In genomic region chr15:61426466-61426865, GRCh38 we compare ENCODE assay signal across 29 cellular contexts.
"Had no signal": no experiment of that assay in that cellular context is flagged by ENCODE, and none has a peak within 500 bp of the region (broad histone marks: within the 10 kb centered on the region; RNA-seq: fewer than 3 reads in every experiment).

No MANE protein-coding gene starts in this region.

- DNase-seq: activated CD4-positive, alpha-beta memory T cell treated with anti-CD3 and anti-CD28 coated beads for 36 hours; activated CD4-positive, alpha-beta T cell treated with anti-CD3 and anti-CD28 coated beads, Interleukin-2, amount 10 ng/mL, durations not matched to agents 24 days and 14 days; activated CD4-positive, CD25-positive, alpha-beta regulatory T cell treated with anti-CD3 and anti-CD28 coated beads, Interleukin-2, amount 50 U/mL, for 72 hours; activated CD8-positive, alpha-beta memory T cell treated with anti-CD3 and anti-CD28 coated beads, Interleukin-2, amount 50 U/mL, for 4 hours; activated effector memory CD4-positive, alpha-beta T cell treated with anti-CD3 and anti-CD28 coated beads, Interleukin-2, amount 50 U/mL, for 16 hours; activated naive CD4-positive, alpha-beta T cell treated with anti-CD3 and anti-CD28 coated beads for 36 hours; activated naive CD8-positive, alpha-beta T cell treated with anti-CD3 and anti-CD28 coated beads for 36 hours; activated T-cell treated with anti-CD3 and anti-CD28 coated beads, Interleukin-2, amount 50 U/mL, for 1 hour; adrenal gland; cerebellar nuclear complex; colonic mucosa; effector CD8-positive, alpha-beta T cell; erythroblast; gastrocnemius medialis; glutamatergic neuron; left lung; lower lobe of right lung; mesenchymal stem cell; natural killer cell; right cardiac atrium; stimulated activated CD4-positive, alpha-beta T cell treated with anti-CD3 and anti-CD28 coated beads, Interleukin-2, amount 100 ng/mL, for 48 hours; stimulated activated naive CD4-positive, alpha-beta T cell treated with Interleukin-2 at 50 U/mL for 16 hours; WERI-Rb-1 had no signal

- H3K4me3 Mint-ChIP-seq: activated CD4-positive, alpha-beta memory T cell treated with anti-CD3 and anti-CD28 coated beads for 36 hours; activated CD4-positive, alpha-beta T cell treated with anti-CD3 and anti-CD28 coated beads, Interleukin-2, amount 10 ng/mL, durations not matched to agents 24 days and 14 days; activated naive CD4-positive, alpha-beta T cell treated with anti-CD3 and anti-CD28 coated beads for 36 hours; activated naive CD8-positive, alpha-beta T cell treated with anti-CD3 and anti-CD28 coated beads for 36 hours; activated T-helper 1 cell treated with anti-CD3 and anti-CD28 coated beads, Interleukin-12 subunit alpha, Interleukin-12 subunit beta, Interleukin-2, Interleukin-4 antibody, amounts not matched to agents 30 ng/mL and 10 ng/mL and 1 ng/mL, durations not matched to agents 14 hours and 24 hours and 36 hours; brain; natural killer cell had no signal

- H3K9me3 ChIP-seq: adrenal gland, ascending aorta, colonic mucosa, gastrocnemius medialis, left lung, lower lobe of right lung had no signal

- H3K4me3 ChIP-seq: adrenal gland, ascending aorta, cardiac muscle cell, colonic mucosa, gastrocnemius medialis, hepatocyte, left lung, lower lobe of right lung, tibial nerve had no signal

- H3K4me1 Mint-ChIP-seq: activated CD4-positive, alpha-beta T cell treated with anti-CD3 and anti-CD28 coated beads, Interleukin-2, amount 10 ng/mL, durations not matched to agents 24 days and 14 days; activated naive CD8-positive, alpha-beta T cell treated with anti-CD3 and anti-CD28 coated beads for 36 hours; brain; natural killer cell had no signal

- H3K27me3 ChIP-seq: adrenal gland, ascending aorta, colonic mucosa, gastrocnemius medialis, hepatocyte, left lung, tibial nerve had no signal

- H3K9me3 Mint-ChIP-seq: activated CD4-positive, alpha-beta memory T cell treated with anti-CD3 and anti-CD28 coated beads for 36 hours; activated CD4-positive, alpha-beta T cell treated with anti-CD3 and anti-CD28 coated beads, Interleukin-2, amount 10 ng/mL, durations not matched to agents 24 days and 14 days; activated naive CD4-positive, alpha-beta T cell treated with anti-CD3 and anti-CD28 coated beads for 36 hours; activated naive CD8-positive, alpha-beta T cell treated with anti-CD3 and anti-CD28 coated beads for 36 hours; activated T-helper 1 cell treated with anti-CD3 and anti-CD28 coated beads, Interleukin-12 subunit alpha, Interleukin-12 subunit beta, Interleukin-2, Interleukin-4 antibody, amounts not matched to agents 30 ng/mL and 10 ng/mL and 1 ng/mL, durations not matched to agents 14 hours and 24 hours and 36 hours; natural killer cell had no signal

- H3K27ac ChIP-seq: adrenal gland, ascending aorta, cardiac muscle cell, colonic mucosa, gastrocnemius medialis, hepatocyte, left lung, lower lobe of right lung, tibial nerve, WERI-Rb-1 had no signal

- H3K4me2 ChIP-seq: hepatocyte had no signal

- H3K36me3 Mint-ChIP-seq: activated CD4-positive, alpha-beta memory T cell treated with anti-CD3 and anti-CD28 coated beads for 36 hours; activated naive CD8-positive, alpha-beta T cell treated with anti-CD3 and anti-CD28 coated beads for 36 hours; brain; natural killer cell had no signal

- H3K4me1 ChIP-seq: adrenal gland, ascending aorta, colonic mucosa, gastrocnemius medialis, left lung, lower lobe of right lung, tibial nerve had no signal

- H3K27ac Mint-ChIP-seq: activated CD4-positive, alpha-beta memory T cell treated with anti-CD3 and anti-CD28 coated beads for 36 hours; activated CD4-positive, alpha-beta T cell treated with anti-CD3 and anti-CD28 coated beads, Interleukin-2, amount 10 ng/mL, durations not matched to agents 24 days and 14 days; activated naive CD4-positive, alpha-beta T cell treated with anti-CD3 and anti-CD28 coated beads for 36 hours; activated naive CD8-positive, alpha-beta T cell treated with anti-CD3 and anti-CD28 coated beads for 36 hours; activated T-helper 1 cell treated with anti-CD3 and anti-CD28 coated beads, Interleukin-12 subunit alpha, Interleukin-12 subunit beta, Interleukin-2, Interleukin-4 antibody, amounts not matched to agents 30 ng/mL and 10 ng/mL and 1 ng/mL, durations not matched to agents 14 hours and 24 hours and 36 hours; brain; natural killer cell had no signal

- H3K79me2 ChIP-seq: hepatocyte had no signal

- H3K36me3 ChIP-seq: adrenal gland, ascending aorta, cardiac muscle cell, colonic mucosa, gastrocnemius medialis, left lung, lower lobe of right lung, tibial nerve, WERI-Rb-1 had no signal

- ATAC-seq: gastrocnemius medialis, left lung, lower lobe of right lung, natural killer cell, right cardiac atrium had no signal
